In the genomic region with DNA sequence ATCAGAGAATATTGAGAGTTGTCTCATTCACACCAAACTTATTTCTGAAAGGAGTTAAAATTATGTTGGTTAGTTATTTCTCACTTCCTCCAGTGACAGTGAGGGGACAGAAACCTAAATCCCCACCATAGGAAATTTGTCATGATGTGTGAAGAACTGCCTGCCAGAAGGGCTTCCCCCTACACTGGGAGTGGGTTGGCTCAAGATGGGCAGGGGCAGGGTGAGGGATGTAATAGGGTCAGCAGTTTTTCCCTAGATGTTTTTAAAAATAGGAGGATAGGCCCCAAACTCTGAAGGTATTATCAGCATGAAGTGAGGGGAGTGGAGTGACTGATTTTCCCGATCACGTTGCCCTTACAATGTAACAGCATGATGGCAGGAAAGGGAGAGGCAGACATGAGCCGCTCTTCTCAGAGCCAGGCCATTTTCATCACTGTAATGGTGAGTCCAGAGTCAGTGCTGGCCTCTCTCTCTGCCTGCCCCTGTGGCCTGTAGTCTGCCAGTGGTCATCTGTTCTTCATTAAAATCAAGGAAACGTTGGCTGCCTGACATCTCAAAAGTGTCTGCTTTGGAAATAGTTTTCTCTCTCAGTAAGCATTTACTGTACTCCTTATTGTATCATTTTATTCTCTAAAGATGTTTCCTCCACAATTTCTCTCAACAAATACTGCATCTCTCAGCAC, we compare ENCODE assay signal across 1 cellular context.
TF ChIP-seq lines count a peak whose summit lies in the region.

No MANE protein-coding gene starts in this region.

TF ChIP-seq in SK-N-SH, 30 proteins besides CTCF, POLR2A, EP300 and RAD21:
- peak; percentile 48; the same call in 1 of the 2 replicates for TF ChIP-seq POLR2AphosphoS5 (IDR thresholded peaks at IDR 0.05; ENCODE audit: low read depth, low read length)
- peak; percentile 96 for TF ChIP-seq TCF12 (IDR thresholded peaks at IDR 0.05)
- TF ChIP-seq, protein P1, sequence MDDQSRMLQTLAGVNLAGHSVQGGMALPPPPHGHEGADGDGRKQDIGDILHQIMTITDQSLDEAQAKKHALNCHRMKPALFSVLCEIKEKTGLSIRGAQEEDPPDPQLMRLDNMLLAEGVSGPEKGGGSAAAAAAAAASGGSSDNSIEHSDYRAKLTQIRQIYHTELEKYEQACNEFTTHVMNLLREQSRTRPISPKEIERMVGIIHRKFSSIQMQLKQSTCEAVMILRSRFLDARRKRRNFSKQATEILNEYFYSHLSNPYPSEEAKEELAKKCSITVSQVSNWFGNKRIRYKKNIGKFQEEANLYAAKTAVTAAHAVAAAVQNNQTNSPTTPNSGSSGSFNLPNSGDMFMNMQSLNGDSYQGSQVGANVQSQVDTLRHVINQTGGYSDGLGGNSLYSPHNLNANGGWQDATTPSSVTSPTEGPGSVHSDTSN (IDR thresholded peaks at IDR 0.05) = peak; percentile 61; the same call in 1 of the 2 replicates
- peak; percentile 39; the same call in 1 of the 2 replicates for TF ChIP-seq RCOR1 (IDR thresholded peaks at IDR 0.05; ENCODE audit: low read length)
- no peak for TF ChIP-seq FOSL2 (IDR thresholded peaks at IDR 0.05; ENCODE audit: borderline replicate concordance, low read depth)
- peak; percentile 31; the same call in 1 of the 2 replicates for TF ChIP-seq NFIC (IDR thresholded peaks at IDR 0.05; ENCODE audit: borderline replicate concordance)
- TF ChIP-seq CHD2 (IDR thresholded peaks at IDR 0.05; ENCODE audit: low read length, partially characterized antibody) = peak; percentile 24
- TF ChIP-seq FOXJ3 (CRISPR knock-in tag; IDR thresholded peaks at IDR 0.05) = no peak
